10 cellular contexts compared by ENCODE assay signal in genomic region chr18:9788860-9789259, GRCh38.
"Had no signal": no experiment of that assay in that cellular context is flagged by ENCODE, and none has a peak within 500 bp of the region (broad histone marks: within the 10 kb centered on the region; RNA-seq: fewer than 3 reads in every experiment).

No MANE protein-coding gene starts in this region.

- DNase-seq: GM23248, GOT3, H7, H9, HCEC 1CT, HFFc6 had no signal

- H3K4me2 ChIP-seq: GM23338 had no signal

- H3K27ac ChIP-seq: GM23248 had no signal

- H3K36me3 ChIP-seq: HAP-1 had no signal

- ATAC-seq: GM23338, HCT116 had no signal

- H3K9ac ChIP-seq: GM23248 had no signal

- H3K4me3 ChIP-seq: GM23248, GM23338, HAP-1 had no signal

- H2AFZ ChIP-seq: GM23248, GM23338 had no signal

- H3K9me3 ChIP-seq: HAP-1 had no signal

- FAIRE-seq: H1 had no signal
